ENCODE assay signal across 8 cellular contexts in the genomic region with DNA sequence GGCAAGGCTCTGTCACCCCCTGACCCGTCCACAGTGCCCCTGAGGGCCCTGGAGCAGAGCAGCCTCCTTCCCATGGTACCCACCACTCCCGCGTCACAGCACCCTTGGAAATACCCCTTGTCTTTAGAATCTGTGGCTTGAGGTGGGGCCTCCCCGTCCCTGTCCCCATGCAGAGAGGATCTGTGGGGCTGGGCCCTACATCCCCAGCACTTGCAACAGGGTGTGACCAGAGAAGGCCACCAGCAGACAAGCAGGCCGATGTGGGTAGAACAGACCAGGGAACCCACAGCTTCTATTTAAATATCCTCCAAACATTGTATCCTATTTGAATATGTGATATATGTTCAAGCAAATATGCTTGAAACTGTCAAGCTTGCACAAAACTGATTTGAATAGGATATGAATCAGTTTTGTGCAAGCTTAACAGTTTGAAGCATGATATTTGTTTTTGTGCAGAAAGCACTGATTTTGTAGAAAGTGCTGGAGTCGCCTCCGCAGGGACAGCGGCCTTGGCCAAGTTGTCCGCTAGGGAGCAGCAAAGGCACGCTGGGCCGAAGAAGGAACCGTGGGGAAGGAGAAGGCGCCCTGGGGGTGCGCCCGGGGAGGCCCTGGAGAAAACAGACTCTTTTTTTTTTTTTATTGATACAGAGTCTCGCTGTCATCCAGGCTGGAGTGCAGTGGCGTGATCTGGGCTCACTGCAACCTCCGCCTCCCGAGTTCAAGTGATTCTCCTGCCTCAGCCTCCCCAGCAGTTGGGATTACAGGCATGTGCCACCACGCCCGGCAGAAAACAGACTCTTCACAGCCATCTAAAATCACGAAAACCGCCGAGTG. TPM values are rescaled to one million over a fixed set of nuclear protein-coding genes. Genes with fewer than 3 reads are reported as not detected.
DNase-seq lines count a peak whose midpoint lies in the region; ATAC-seq and TF ChIP-seq lines count a peak whose summit lies in the region.

No MANE protein-coding gene starts in this region.

- no peak overlapping the region for H3K27ac Mint-ChIP-seq in activated CD8-positive, alpha-beta T cell treated with anti-CD3 and anti-CD28 coated beads for 36 hours

- peaks cover 13% of the 10 kb centered on the region for H3K4me1 Mint-ChIP-seq in activated CD8-positive, alpha-beta T cell treated with anti-CD3 and anti-CD28 coated beads for 36 hours (ENCODE audit: low read depth)

- H3K4me1 ChIP-seq in psoas muscle: peaks cover 8% of the 10 kb centered on the region

- 45 to 55% (median 47%) methylated on average over 24 of the region's 24 CpGs for WGBS in psoas muscle, 3 donors

- peaks cover 0 to 47% (median 16%) of the 10 kb centered on the region in 3 donors for H3K27me3 ChIP-seq in psoas muscle (ENCODE audit: insufficient read depth in 3 of 3, low read length in 2 of 3)

- no peak overlapping the region for H3K27ac ChIP-seq in psoas muscle

- H3K4me3 ChIP-seq in psoas muscle: no peak overlapping the region

- H3K27me3 Mint-ChIP-seq in activated CD8-positive, alpha-beta T cell treated with anti-CD3 and anti-CD28 coated beads for 36 hours: peaks cover 49% of the 10 kb centered on the region

- peak; percentile 78 for DNase-seq in AG08395 (ENCODE audit: low spot score)
- DNase-seq in GM10266 (ENCODE audit: extremely low spot score): peak; percentile 81
- DNase-seq in HUDEP-2 (lab: John Stamatoyannopoulos, UW; ENCODE audit: unreplicated experiment in 76 of 76): peak in 39 of 76 experiments; percentile 4 to 55 (median 25)
- DNase-seq in activated CD8-positive, alpha-beta T cell treated with anti-CD3 and anti-CD28 coated beads for 36 hours: peak; percentile 74
- DNase-seq in foreskin melanocyte: peak; percentile 4
- DNase-seq in psoas muscle: peak; percentile 46 to 68
- DNase-seq in NCI-H2107 treated with DMSO at 0.1 percent for 48 hours (lab: John Stamatoyannopoulos, UW; ENCODE audit: unreplicated experiment): no peak

- intact Hi-C loops in activated CD8-positive, alpha-beta T cell treated with anti-CD3 and anti-CD28 coated beads for 36 hours (cut with micrococcal nuclease): loop anchor here (5.0 kb wide), 1 partner anchor 182 kb away; no protein-coding TSS in a partner anchor
- intact Hi-C loops in psoas muscle (cut with DNase I): loop anchor here (1.0 kb wide), 1 partner anchor 184 kb away; no protein-coding TSS in a partner anchor

- H3K4me3 Mint-ChIP-seq in activated CD8-positive, alpha-beta T cell treated with anti-CD3 and anti-CD28 coated beads for 36 hours: no peak overlapping the region

- H3K9me3 ChIP-seq in psoas muscle: no peaks in the 10 kb centered on the region

- no peaks in the 10 kb centered on the region for H3K36me3 Mint-ChIP-seq in activated CD8-positive, alpha-beta T cell treated with anti-CD3 and anti-CD28 coated beads for 36 hours (ENCODE audit: low read depth)

- no peaks in the 10 kb centered on the region for H3K9me3 Mint-ChIP-seq in activated CD8-positive, alpha-beta T cell treated with anti-CD3 and anti-CD28 coated beads for 36 hours

- H3K36me3 ChIP-seq in psoas muscle (ENCODE audit: insufficient read depth in 1 of 2, low read depth in 1 of 2): no peaks in the 10 kb centered on the region

- peak; percentile 75 for ATAC-seq in activated CD8-positive, alpha-beta T cell treated with anti-CD3 and anti-CD28 coated beads for 36 hours
- ATAC-seq in psoas muscle (peak in 3 of 4 donors; percentile 56 to 72 (median 62)), GM18861 (IDR thresholded peaks at IDR 0.05; ENCODE audit: unreplicated experiment) (no peak)

- CTCF ChIA-PET in activated CD8-positive, alpha-beta T cell treated with anti-CD3 and anti-CD28 coated beads for 36 hours (lab: Charles Lee): interaction anchor here (0.6 to 1.1 kb wide), 8 partner anchors 10 to 206 kb away, joined by 3 to 5 read pairs (median 3); no protein-coding TSS in a partner anchor

- POLR2A ChIA-PET in activated CD8-positive, alpha-beta T cell treated with anti-CD3 and anti-CD28 coated beads for 36 hours (lab: Charles Lee): interaction anchor here (0.9 kb wide), 1 partner anchor 363 kb away, joined by 3 read pairs; no protein-coding TSS in a partner anchor

- TF ChIP-seq CTCF in GM10266 (IDR thresholded peaks at IDR 0.05; ENCODE audit: control insufficient read depth, insufficient read depth, low read depth, missing control alignments) (peak; percentile 92), psoas muscle (IDR thresholded peaks at IDR 0.05) (peak; percentile 72)
- TF ChIP-seq CTCF in activated CD8-positive, alpha-beta T cell treated with anti-CD3 and anti-CD28 coated beads for 36 hours (IDR thresholded peaks at IDR 0.05): peak; percentile 70

RNA-seq across cellular contexts. Expression of a gene that starts 2.2 kb away (rescaled TPM):
- under 1 TPM in 1 of 2 experiments, not detected in 1; 0.34 TPM for total RNA-seq in activated CD8-positive, alpha-beta T cell treated with anti-CD3 and anti-CD28 coated beads for 36 hours
- total RNA-seq in psoas muscle: 10 to 100 TPM in 3 of 4 donors, 1 to 10 TPM in 1; 6.5 to 20.4 (median 14.3) TPM
- polyA plus RNA-seq in psoas muscle: 10 to 100 TPM in 2 of 3 donors, 1 to 10 TPM in 1; 3.9 to 25.4 (median 12.7) TPM

Comparison
In these comparisons a context has a peak if more than half of its experiments do, and no peak if none do; other contexts are left out.
1. RNA of a gene that starts 2.2 kb away (total RNA-seq): 6.5 to 20.4 TPM in psoas muscle; 0.34 TPM in activated CD8-positive, alpha-beta T cell treated with anti-CD3 and anti-CD28 coated beads for 36 hours; every median in the first group is over 4 times any median in the second.
2. Peak in every context shown above with its lines, with median percentiles within 50 percentile points of each other: CTCF ChIP-seq.